14 cellular contexts compared by ENCODE assay signal in the genomic region with DNA sequence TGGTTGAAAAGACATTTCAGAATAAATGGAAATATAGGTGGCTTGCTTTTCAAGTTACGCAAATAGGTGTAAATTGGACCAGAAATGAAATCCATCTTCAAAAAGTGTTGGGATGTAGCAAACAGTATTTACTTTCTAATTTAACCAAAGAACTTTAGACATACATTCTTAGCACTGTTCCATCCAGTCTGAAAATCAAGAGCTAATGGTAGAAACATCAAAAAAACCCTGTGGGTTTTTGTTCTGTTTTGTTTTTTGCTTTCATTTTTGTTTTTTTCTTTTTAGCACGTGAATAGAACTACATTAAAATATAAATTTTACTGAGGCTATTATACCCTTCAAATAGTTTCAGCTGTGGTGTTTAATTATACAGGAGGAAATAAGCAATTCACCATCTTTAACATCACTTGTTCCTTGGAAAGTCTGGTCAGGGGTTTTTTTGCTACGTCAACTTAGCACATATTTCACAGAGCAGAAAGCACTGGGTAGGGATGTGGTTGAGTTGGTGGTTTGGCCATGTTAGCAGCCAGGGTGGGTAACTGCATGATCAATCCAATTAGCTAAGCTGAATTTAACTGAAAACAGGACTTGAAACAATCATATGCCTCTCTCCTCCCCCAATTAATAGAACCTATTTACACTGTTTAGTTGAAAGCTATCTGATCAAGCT.
DNase-seq lines count a peak whose midpoint lies in the region; ATAC-seq, FAIRE-seq and TF ChIP-seq lines count a peak whose summit lies in the region.
"Had no signal": no experiment of that assay in that cellular context is flagged by ENCODE, and none has a peak within 500 bp of the region (broad histone marks: within the 10 kb centered on the region; RNA-seq: fewer than 3 reads in every experiment).

No MANE protein-coding gene starts in this region.

- H3K9me3 Mint-ChIP-seq in activated CD8-positive, alpha-beta T cell treated with anti-CD3 and anti-CD28 coated beads for 36 hours, result no peaks in the 10 kb centered on the region

- POLR2A ChIA-PET in activated CD8-positive, alpha-beta T cell treated with anti-CD3 and anti-CD28 coated beads for 36 hours (lab: Charles Lee), result no interaction called here

- no peaks in the 10 kb centered on the region for H3K4me1 ChIP-seq in effector memory CD4-positive, alpha-beta T cell (ENCODE audit: control insufficient read depth, insufficient read depth, low read length, poor library complexity, severe bottlenecking)
- H3K4me1 ChIP-seq: gastroesophageal sphincter, suprapubic skin had no signal

- no peaks in the 10 kb centered on the region for H3K36me3 ChIP-seq in effector memory CD4-positive, alpha-beta T cell (ENCODE audit: control insufficient read depth, insufficient read depth, low read length)
- H3K36me3 ChIP-seq: gastroesophageal sphincter, suprapubic skin had no signal

- H3K36me3 Mint-ChIP-seq in activated CD8-positive, alpha-beta T cell treated with anti-CD3 and anti-CD28 coated beads for 36 hours (ENCODE audit: low read depth), result no peaks in the 10 kb centered on the region
- H3K36me3 Mint-ChIP-seq in T-helper 17 cell (ENCODE audit: low read depth), result no peaks in the 10 kb centered on the region

- no peak for TF ChIP-seq CTCF in activated CD8-positive, alpha-beta T cell treated with anti-CD3 and anti-CD28 coated beads for 36 hours (IDR thresholded peaks at IDR 0.05)

- peaks cover 2% of the 10 kb centered on the region for H3K27me3 Mint-ChIP-seq in activated CD8-positive, alpha-beta T cell treated with anti-CD3 and anti-CD28 coated beads for 36 hours
- H3K27me3 Mint-ChIP-seq in T-helper 17 cell, result no peaks in the 10 kb centered on the region

- CTCF ChIA-PET in activated CD8-positive, alpha-beta T cell treated with anti-CD3 and anti-CD28 coated beads for 36 hours (lab: Charles Lee), result no interaction called here

- DNase-seq in GM19239 (ENCODE audit: insufficient read length, low spot score) (peak; percentile 22), T-helper 17 cell (no peak), NCI-H510A (lab: John Stamatoyannopoulos, UW) (no peak)
- DNase-seq in activated CD8-positive, alpha-beta T cell treated with anti-CD3 and anti-CD28 coated beads for 36 hours, result peak; percentile 75
- DNase-seq in effector memory CD4-positive, alpha-beta T cell, result no peak
- DNase-seq: COR-L47, KBM-7, NCI-H345, nucleus accumbens had no signal

- H3K4me3 Mint-ChIP-seq in activated CD8-positive, alpha-beta T cell treated with anti-CD3 and anti-CD28 coated beads for 36 hours, result no peak overlapping the region
- no peak overlapping the region for H3K4me3 Mint-ChIP-seq in T-helper 17 cell

- H3K27me3 ChIP-seq in effector memory CD4-positive, alpha-beta T cell (replicated peaks; ENCODE audit: control insufficient read depth, insufficient read depth, low read length, poor library complexity, severe bottlenecking), result no peaks in the 10 kb centered on the region
- H3K27me3 ChIP-seq: gastroesophageal sphincter, suprapubic skin had no signal

- ATAC-seq in GM18508 (IDR thresholded peaks at IDR 0.05; ENCODE audit: insufficient read depth, unreplicated experiment), result peak; percentile 96
- peak; percentile 86 for ATAC-seq in HG02973 (IDR thresholded peaks at IDR 0.05; ENCODE audit: unreplicated experiment)
- peak; percentile 81 for ATAC-seq in activated CD8-positive, alpha-beta T cell treated with anti-CD3 and anti-CD28 coated beads for 36 hours
- no peak for ATAC-seq in T-helper 17 cell
- ATAC-seq: gastroesophageal sphincter had no signal

- no peak overlapping the region for H3K4me3 ChIP-seq in effector memory CD4-positive, alpha-beta T cell (ENCODE audit: insufficient read depth, low read depth, low read length, poor library complexity, severe bottlenecking)
- H3K4me3 ChIP-seq: gastroesophageal sphincter, suprapubic skin had no signal

- intact Hi-C loops in activated CD8-positive, alpha-beta T cell treated with anti-CD3 and anti-CD28 coated beads for 36 hours (cut with micrococcal nuclease), result no loop called here

- no peak for FAIRE-seq in GM19239 (lab: Jason Lieb, UNC)
- FAIRE-seq: GM12892 had no signal

- H3K27ac Mint-ChIP-seq in activated CD8-positive, alpha-beta T cell treated with anti-CD3 and anti-CD28 coated beads for 36 hours, result no peak overlapping the region
- no peak overlapping the region for H3K27ac Mint-ChIP-seq in T-helper 17 cell

- H3K27ac ChIP-seq in effector memory CD4-positive, alpha-beta T cell (ENCODE audit: insufficient read depth, low read length, poor library complexity, severe bottlenecking), result no peak overlapping the region
- H3K27ac ChIP-seq: gastroesophageal sphincter, suprapubic skin had no signal

- no peaks in the 10 kb centered on the region for H3K9me3 ChIP-seq in effector memory CD4-positive, alpha-beta T cell (ENCODE audit: control insufficient read depth, low read length)
- H3K9me3 ChIP-seq in T-helper 17 cell (ENCODE audit: control insufficient read depth, low read length, poor library complexity, severe bottlenecking), result no peaks in the 10 kb centered on the region
- H3K9me3 ChIP-seq: suprapubic skin had no signal

- H3K4me1 Mint-ChIP-seq in activated CD8-positive, alpha-beta T cell treated with anti-CD3 and anti-CD28 coated beads for 36 hours (ENCODE audit: low read depth), result peaks cover 15% of the 10 kb centered on the region
- H3K4me1 Mint-ChIP-seq in T-helper 17 cell, result no peaks in the 10 kb centered on the region

Comparison
In these comparisons a context has a peak if more than half of its experiments do, and no peak if none do; other contexts are left out.
1. DNase-seq: peak in GM19239 (single experiment) and activated CD8-positive, alpha-beta T cell treated with anti-CD3 and anti-CD28 coated beads for 36 hours (single experiment); none in effector memory CD4-positive, alpha-beta T cell (0 of 3), T-helper 17 cell (0 of 3) and NCI-H510A (single experiment).